27 cellular contexts compared by ENCODE assay signal in genomic region chr1:185721553-185721952, GRCh38. TPM values are rescaled to one million over a fixed set of nuclear protein-coding genes. Genes with fewer than 3 reads are reported as not detected.
"Had no signal": no experiment of that assay in that cellular context is flagged by ENCODE, and none has a peak within 500 bp of the region (broad histone marks: within the 10 kb centered on the region; RNA-seq: fewer than 3 reads in every experiment).

No MANE protein-coding gene starts in this region.

- H3K9me3 ChIP-seq: gastrocnemius medialis, prostate gland, right atrium auricular region, sigmoid colon, stomach, thyroid gland, vagina had no signal

- DNase-seq: effector CD8-positive, alpha-beta T cell; endodermal cell; foreskin fibroblast; gastrocnemius medialis; head of caudate nucleus; kidney; mesendoderm; midbrain; naive thymus-derived CD4-positive, alpha-beta T cell; nephron progenitor cell; nucleus accumbens; sigmoid colon; stimulated activated CD4-positive, alpha-beta T cell treated with anti-CD3 and anti-CD28 coated beads, Interleukin-2, amount 100 ng/mL, for 24 hours; stimulated activated CD4-positive, alpha-beta T cell treated with anti-CD3 and anti-CD28 coated beads, Interleukin-4, amount 100 ng/mL, for 24 hours; stimulated activated naive CD4-positive, alpha-beta T cell treated with Interleukin-2 at 50 U/mL for 16 hours; stomach; thyroid gland; trophoblast cell had no signal

- H2AFZ ChIP-seq: hepatocyte had no signal

- H3K27ac ChIP-seq: epithelial cell of prostate, gastrocnemius medialis, hepatocyte, prostate gland, right atrium auricular region, sigmoid colon, stomach, thyroid gland, vagina had no signal

- H3K4me3 ChIP-seq: gastrocnemius medialis, hepatocyte, prostate gland, right atrium auricular region, sigmoid colon, stomach, thyroid gland, vagina had no signal

- H3K36me3 Mint-ChIP-seq: naive thymus-derived CD4-positive, alpha-beta T cell; stimulated activated effector memory CD8-positive, alpha-beta T cell treated with anti-CD3 and anti-CD28 coated beads, Interleukin-12 subunit alpha, Interleukin-12 subunit beta, amount 100 ng/mL, for 72 hours had no signal

- H3K79me2 ChIP-seq: hepatocyte had no signal

- H3K27ac Mint-ChIP-seq: dendritic cell treated with granulocyte-macrophage colony-stimulating factor and Interleukin-4, amounts not matched to agents 40 ng/mL and 50 ng/mL, for 4 days; endodermal cell; naive thymus-derived CD4-positive, alpha-beta T cell; nephron progenitor cell; stimulated activated effector memory CD8-positive, alpha-beta T cell treated with anti-CD3 and anti-CD28 coated beads, Interleukin-12 subunit alpha, Interleukin-12 subunit beta, amount 100 ng/mL, for 72 hours had no signal

- ATAC-seq: esophagus mucosa; gastrocnemius medialis; left lobe of liver; naive thymus-derived CD4-positive, alpha-beta T cell; stimulated activated effector memory CD8-positive, alpha-beta T cell treated with anti-CD3 and anti-CD28 coated beads, Interleukin-12 subunit alpha, Interleukin-12 subunit beta, amount 100 ng/mL, for 72 hours had no signal

- FAIRE-seq: kidney had no signal

- H3K36me3 ChIP-seq: gastrocnemius medialis, prostate gland, right atrium auricular region, sigmoid colon, stomach, thyroid gland, vagina had no signal

- H3K4me3 Mint-ChIP-seq: dendritic cell treated with granulocyte-macrophage colony-stimulating factor and Interleukin-4, amounts not matched to agents 40 ng/mL and 50 ng/mL, for 4 days; endodermal cell; naive thymus-derived CD4-positive, alpha-beta T cell; nephron progenitor cell; stimulated activated effector memory CD8-positive, alpha-beta T cell treated with anti-CD3 and anti-CD28 coated beads, Interleukin-12 subunit alpha, Interleukin-12 subunit beta, amount 100 ng/mL, for 72 hours had no signal

- H3K27me3 ChIP-seq: gastrocnemius medialis, hepatocyte, right atrium auricular region, sigmoid colon, stomach, thyroid gland, vagina had no signal

- H3K4me1 Mint-ChIP-seq: endodermal cell; naive thymus-derived CD4-positive, alpha-beta T cell; nephron progenitor cell; stimulated activated effector memory CD8-positive, alpha-beta T cell treated with anti-CD3 and anti-CD28 coated beads, Interleukin-12 subunit alpha, Interleukin-12 subunit beta, amount 100 ng/mL, for 72 hours had no signal

- H3K4me2 ChIP-seq: hepatocyte had no signal

- H3K4me1 ChIP-seq: gastrocnemius medialis, prostate gland, sigmoid colon, thyroid gland, vagina had no signal

- H3K9me3 Mint-ChIP-seq: dendritic cell treated with granulocyte-macrophage colony-stimulating factor and Interleukin-4, amounts not matched to agents 40 ng/mL and 50 ng/mL, for 4 days; endodermal cell; nephron progenitor cell; stimulated activated effector memory CD8-positive, alpha-beta T cell treated with anti-CD3 and anti-CD28 coated beads, Interleukin-12 subunit alpha, Interleukin-12 subunit beta, amount 100 ng/mL, for 72 hours had no signal

RNA-seq across cellular contexts. Expression of gene HMCN1, which starts 12.6 kb away (rescaled TPM):
- polyA plus RNA-seq: naive thymus-derived CD4-positive, alpha-beta T cell had no signal
